16 cellular contexts compared by ENCODE assay signal in the genomic region with DNA sequence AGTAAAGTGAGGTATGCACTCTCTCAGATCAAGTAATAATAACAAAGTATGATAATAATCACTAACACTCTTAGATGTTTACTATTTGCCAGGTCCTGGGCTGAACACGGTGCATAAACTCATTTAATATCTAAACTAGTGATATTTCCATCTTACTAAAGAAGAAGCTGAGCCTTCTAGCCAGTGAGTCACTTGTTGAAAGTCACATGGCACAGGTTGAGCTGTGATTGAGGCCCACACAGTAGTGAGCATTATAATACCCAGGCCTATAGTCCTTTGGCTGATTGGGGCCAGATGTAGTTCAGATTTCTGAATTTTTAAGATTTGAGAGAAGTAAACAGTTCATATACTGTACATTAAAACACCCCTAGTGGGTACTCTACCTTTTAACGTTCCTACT.
DNase-seq lines count a peak whose midpoint lies in the region; ATAC-seq and TF ChIP-seq lines count a peak whose summit lies in the region.
"Had no signal": no experiment of that assay in that cellular context is flagged by ENCODE, and none has a peak within 500 bp of the region (broad histone marks: within the 10 kb centered on the region; RNA-seq: fewer than 3 reads in every experiment).

No MANE protein-coding gene starts in this region.

- H3K4me1 ChIP-seq in PC-3 (ENCODE audit: insufficient read depth, low read length): peaks cover 27% of the 10 kb centered on the region
- H3K4me1 ChIP-seq in osteoblast (ENCODE audit: insufficient read depth, low read length): peaks cover 20% of the 10 kb centered on the region
- H3K4me1 ChIP-seq: adrenal gland, BE2C, SJSA1 had no signal

- H3K27ac ChIP-seq in PC-3 (ENCODE audit: low read length) (no peak overlapping the region), epithelial cell of prostate (peak overlapping the region; percentile 56), osteoblast (ENCODE audit: low read depth, low read length) (no peak overlapping the region)
- H3K27ac ChIP-seq: adrenal gland, heart left ventricle, neutrophil, SJSA1, suprapubic skin, VCaP had no signal

- no peak overlapping the region for H3K4me3 Mint-ChIP-seq in activated CD8-positive, alpha-beta memory T cell treated with anti-CD3 and anti-CD28 coated beads, Interleukin-2, amount 10 ng/mL, durations not matched to agents 7 days and 5 days

- H3K4me3 ChIP-seq in PC-3 (ENCODE audit: low read length) (no peak overlapping the region), osteoblast (ENCODE audit: insufficient read depth, low read length) (no peak overlapping the region)
- H3K4me3 ChIP-seq: adrenal gland, heart left ventricle, SJSA1, suprapubic skin had no signal

- no peaks in the 10 kb centered on the region for H3K79me2 ChIP-seq in PC-3 (ENCODE audit: low read length)
- no peaks in the 10 kb centered on the region for H3K79me2 ChIP-seq in osteoblast (ENCODE audit: insufficient read depth, low read length)

- H3K27me3 Mint-ChIP-seq in activated CD8-positive, alpha-beta memory T cell treated with anti-CD3 and anti-CD28 coated beads, Interleukin-2, amount 10 ng/mL, durations not matched to agents 7 days and 5 days: no peaks in the 10 kb centered on the region

- intact Hi-C loops in PC-3 (cut with micrococcal nuclease): loop anchor here (1.0 kb wide), 3 partner anchors 80 to 245 kb away; no protein-coding TSS in a partner anchor

- H3K9me3 Mint-ChIP-seq in activated CD8-positive, alpha-beta memory T cell treated with anti-CD3 and anti-CD28 coated beads, Interleukin-2, amount 10 ng/mL, durations not matched to agents 7 days and 5 days (ENCODE audit: low read depth): no peaks in the 10 kb centered on the region

- BruUV-seq in PC-3 (replicated peaks; lab: Mats Ljungman, UMichigan): no TSS peak

- no peaks in the 10 kb centered on the region for H3F3A ChIP-seq in PC-3 (ENCODE audit: low read length, unreplicated experiment)

- H3K27me3 ChIP-seq in PC-3 (ENCODE audit: low read length) (no peaks in the 10 kb centered on the region), osteoblast (ENCODE audit: insufficient read depth, low read length) (no peaks in the 10 kb centered on the region)
- H3K27me3 ChIP-seq: adrenal gland, BE2C, heart left ventricle, neutrophil, SJSA1, suprapubic skin had no signal

- H4K20me1 ChIP-seq in PC-3 (ENCODE audit: low read length) (no peaks in the 10 kb centered on the region), osteoblast (ENCODE audit: insufficient read depth, low read length) (no peaks in the 10 kb centered on the region)

- H3K27ac Mint-ChIP-seq in activated CD8-positive, alpha-beta memory T cell treated with anti-CD3 and anti-CD28 coated beads, Interleukin-2, amount 10 ng/mL, durations not matched to agents 7 days and 5 days: no peak overlapping the region

- H3K4me1 Mint-ChIP-seq in activated CD8-positive, alpha-beta memory T cell treated with anti-CD3 and anti-CD28 coated beads, Interleukin-2, amount 10 ng/mL, durations not matched to agents 7 days and 5 days: peaks cover 32% of the 10 kb centered on the region

- DNase-seq in activated CD8-positive, alpha-beta memory T cell treated with anti-CD3 and anti-CD28 coated beads, Interleukin-2, amount 10 ng/mL, durations not matched to agents 7 days and 5 days: no peak
- DNase-seq in activated CD8-positive, alpha-beta memory T cell treated with anti-CD3 and anti-CD28 coated beads, Interleukin-2, amount 50 U/mL, for 48 hours: no peak
- DNase-seq in PC-3 (peak; percentile 23), epithelial cell of prostate (ENCODE audit: low read depth, low spot score) (no peak), osteoblast (ENCODE audit: insufficient read length, low spot score, missing footprints) (no peak)
- DNase-seq: cortex of kidney had no signal

- H3K9me2 ChIP-seq in PC-3 (replicated peaks; ENCODE audit: low read length): no peaks in the 10 kb centered on the region

- H3K36me3 ChIP-seq in PC-3 (ENCODE audit: low read depth, low read length) (no peaks in the 10 kb centered on the region), osteoblast (ENCODE audit: insufficient read depth, low read length) (no peaks in the 10 kb centered on the region)
- H3K36me3 ChIP-seq: adrenal gland, BE2C, heart left ventricle, neutrophil, SJSA1, suprapubic skin had no signal

- POLR2A ChIA-PET in PC-3 (lab: Charles Lee; ENCODE audit: unreplicated experiment): interaction anchor here (0.6 kb wide), 1 partner anchor 39 kb away, joined by 4 read pairs; no protein-coding TSS in a partner anchor

- CTCF ChIA-PET in activated CD8-positive, alpha-beta memory T cell treated with anti-CD3 and anti-CD28 coated beads, Interleukin-2, amount 10 ng/mL, durations not matched to agents 7 days and 5 days (lab: Charles Lee): interaction anchor here (0.6 to 9.4 kb wide), 61 partner anchors 8 to 555 kb away, joined by 3 to 131 read pairs (median 5); a partner anchor contains a TSS
- CTCF ChIA-PET in PC-3 (lab: Charles Lee): interaction anchor here (0.6 to 3.2 kb wide), 19 partner anchors 15 to 284 kb away, joined by 3 to 69 read pairs (median 4); no protein-coding TSS in a partner anchor

- H3K9me3 ChIP-seq in PC-3 (ENCODE audit: low read length) (no peaks in the 10 kb centered on the region), osteoblast (ENCODE audit: low read depth, low read length) (no peaks in the 10 kb centered on the region)
- H3K9me3 ChIP-seq: adrenal gland, BE2C, heart left ventricle, neutrophil, SJSA1, suprapubic skin had no signal

- no peak for TF ChIP-seq CTCF in PC-3 (conservative IDR thresholded peaks at IDR 0.05; ENCODE audit: low read depth, low read length)
- no peak for TF ChIP-seq CTCF in osteoblast (IDR thresholded peaks at IDR 0.05; ENCODE audit: extremely low read depth, low read depth, low read length)

- H3K9ac ChIP-seq in PC-3 (ENCODE audit: low read length): no peak overlapping the region

- peak overlapping the region; percentile 44 for H2AFZ ChIP-seq in PC-3 (ENCODE audit: low read length)
- H2AFZ ChIP-seq in osteoblast (ENCODE audit: low read length): peak overlapping the region; percentile 1

- peak; percentile 27 for ATAC-seq in activated CD8-positive, alpha-beta memory T cell treated with anti-CD3 and anti-CD28 coated beads, Interleukin-2, amount 10 ng/mL, durations not matched to agents 7 days and 5 days
- ATAC-seq in PC-3 (no peak), GM18868 (IDR thresholded peaks at IDR 0.05; ENCODE audit: unreplicated experiment) (no peak), HG02642 (IDR thresholded peaks at IDR 0.05; ENCODE audit: poor library complexity, unreplicated experiment) (no peak), HG02870 (IDR thresholded peaks at IDR 0.05; ENCODE audit: unreplicated experiment) (no peak)

- no peaks in the 10 kb centered on the region for H3K36me3 Mint-ChIP-seq in activated CD8-positive, alpha-beta memory T cell treated with anti-CD3 and anti-CD28 coated beads, Interleukin-2, amount 10 ng/mL, durations not matched to agents 7 days and 5 days

- H3K4me2 ChIP-seq in PC-3 (ENCODE audit: low read length) (no peak overlapping the region), osteoblast (ENCODE audit: insufficient read depth, low read length) (no peak overlapping the region)
